In the genomic region with DNA sequence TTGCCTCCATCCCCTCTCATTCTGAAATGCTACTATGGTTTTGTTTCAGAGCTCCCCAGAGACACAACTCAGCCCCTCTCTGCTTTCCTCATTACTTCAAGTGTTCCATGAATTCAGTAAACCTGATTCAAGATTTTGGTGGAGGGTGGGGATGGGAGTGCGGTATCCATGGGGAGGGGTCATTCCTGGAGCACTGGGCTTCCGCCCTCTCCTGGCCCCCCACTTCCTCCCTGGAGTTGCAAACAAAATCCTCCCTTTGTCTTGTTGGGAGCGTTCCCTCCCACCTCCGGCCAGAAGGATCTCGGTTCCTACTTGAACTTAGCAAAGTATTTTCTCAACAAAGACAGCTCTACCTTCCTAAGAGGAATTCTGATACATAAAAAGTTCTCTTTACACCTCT, we compare ENCODE assay signal across 1 cellular context.
TF ChIP-seq lines count a peak whose summit lies in the region.

No MANE protein-coding gene starts in this region.

TF ChIP-seq in endothelial cell of umbilical vein, 7 proteins besides CTCF, POLR2A, EP300 and RAD21:
- TF ChIP-seq MYC (IDR thresholded peaks at IDR 0.05; ENCODE audit: low read depth, low read length) (no peak), GATA2 (IDR thresholded peaks at IDR 0.05; ENCODE audit: insufficient read depth, insufficient read length, low read depth, low read length) (no peak), FOS (IDR thresholded peaks at IDR 0.05; ENCODE audit: borderline replicate concordance, insufficient read depth, low read length) (no peak), POLR2AphosphoS5 (IDR thresholded peaks at IDR 0.05; ENCODE audit: insufficient read depth, low read depth, low read length) (no peak), JUN (IDR thresholded peaks at IDR 0.05; ENCODE audit: borderline replicate concordance, insufficient read depth, insufficient read length, low read depth) (no peak), EZH2 (IDR thresholded peaks at IDR 0.05; ENCODE audit: borderline replicate concordance, low read depth, low read length, severe bottlenecking) (no peak)
- TF ChIP-seq, protein P1, sequence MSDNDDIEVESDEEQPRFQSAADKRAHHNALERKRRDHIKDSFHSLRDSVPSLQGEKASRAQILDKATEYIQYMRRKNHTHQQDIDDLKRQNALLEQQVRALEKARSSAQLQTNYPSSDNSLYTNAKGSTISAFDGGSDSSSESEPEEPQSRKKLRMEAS (IDR thresholded peaks at IDR 0.05; ENCODE audit: insufficient read depth, insufficient read length) = no peak
